11 cellular contexts compared by ENCODE assay signal in the genomic region with DNA sequence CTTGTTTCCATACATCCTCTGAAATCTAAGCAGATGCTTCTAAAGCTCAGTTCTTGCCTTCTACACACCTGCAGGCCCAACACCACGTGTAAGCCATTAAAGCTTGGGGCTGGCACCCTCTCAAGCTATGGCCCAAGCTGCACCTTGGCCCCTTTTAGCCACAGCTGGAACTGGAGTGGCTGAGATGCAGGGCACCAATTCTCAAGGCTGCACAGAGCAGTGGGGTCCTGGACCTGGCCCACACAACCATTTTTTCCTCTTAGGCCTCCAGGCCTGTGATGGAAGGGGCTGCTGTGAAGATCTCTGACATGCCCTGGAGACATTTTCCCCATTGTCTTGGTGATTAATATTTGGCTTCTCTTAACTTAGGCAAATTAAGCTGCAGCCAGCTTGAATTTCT. TPM values are rescaled to one million over a fixed set of nuclear protein-coding genes. Genes with fewer than 3 reads are reported as not detected.
"Had no signal": no experiment of that assay in that cellular context is flagged by ENCODE, and none has a peak within 500 bp of the region (broad histone marks: within the 10 kb centered on the region; RNA-seq: fewer than 3 reads in every experiment).

No MANE protein-coding gene starts in this region.

- H3K4me1 ChIP-seq: HAP-1 had no signal

- H3K4me3 ChIP-seq: GM23248, HAP-1 had no signal

- ATAC-seq: HCT116 had no signal

- H3K27ac ChIP-seq: GM23248, KMS-11 had no signal

- H2AFZ ChIP-seq: GM23248 had no signal

- H3K4me2 ChIP-seq: KMS-11 had no signal

- H3K9ac ChIP-seq: GM23248, KMS-11 had no signal

- H3K36me3 ChIP-seq: HAP-1 had no signal

- FAIRE-seq: HTR-8/SVneo had no signal

- DNase-seq: GM23248, GOT3, H7, IMR-90, KBM-7 had no signal

RNA-seq across cellular contexts. Expression of gene TUBB8, which starts 47.4 kb away (rescaled TPM):
- total RNA-seq: GM23248, H4, HT-29, IMR-90 had no signal
- polyA plus RNA-seq: GM23248 had no signal
